In the genomic region with DNA sequence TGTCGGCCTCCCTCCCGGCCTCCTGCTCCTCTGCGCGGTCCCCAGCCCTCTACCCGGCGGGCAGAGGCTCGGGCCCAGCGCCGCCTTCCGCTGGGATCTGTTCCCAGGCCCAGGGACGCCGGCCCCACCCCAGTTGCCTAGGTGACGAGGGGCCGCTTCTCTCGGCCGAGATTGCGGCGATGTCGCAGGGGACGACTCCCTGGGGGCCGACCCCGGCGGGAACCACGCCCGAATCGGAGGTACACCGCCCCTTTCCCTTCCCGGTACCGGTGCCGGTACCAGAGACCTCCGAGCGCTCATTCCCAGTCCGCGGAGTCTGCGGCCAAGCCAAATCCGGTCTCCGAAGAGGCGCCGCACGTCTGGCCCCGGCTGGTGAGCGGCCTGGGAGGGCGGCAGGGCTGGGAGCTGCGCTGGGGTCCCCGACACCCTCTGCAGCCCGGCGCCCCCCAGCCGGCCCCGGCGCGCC, we compare ENCODE assay signal across 2 cellular contexts.
TF ChIP-seq lines count a peak whose summit lies in the region.

A gene with protein sequence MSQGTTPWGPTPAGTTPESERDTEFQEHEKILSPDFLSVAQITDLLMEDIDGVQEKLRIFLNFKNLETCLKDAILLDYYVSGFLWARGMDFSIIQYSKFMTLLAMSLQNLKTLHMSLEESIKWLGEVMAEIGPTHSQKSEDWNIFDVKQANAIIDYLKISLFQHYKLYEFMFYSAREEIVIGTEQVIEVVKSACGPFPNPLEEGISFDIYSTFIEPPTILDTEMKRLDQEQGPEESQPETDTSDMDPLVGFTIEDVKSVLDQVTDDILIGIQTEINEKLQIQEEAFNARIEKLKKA (plus strand): TSS at position 136 of the 466 bp plus-strand sequence. CDS start 44 bp downstream, at position 180.

TF ChIP-seq in HCT116, 20 proteins besides CTCF, POLR2A, EP300 and RAD21 (continued from another document):
- TF ChIP-seq, protein P1, sequence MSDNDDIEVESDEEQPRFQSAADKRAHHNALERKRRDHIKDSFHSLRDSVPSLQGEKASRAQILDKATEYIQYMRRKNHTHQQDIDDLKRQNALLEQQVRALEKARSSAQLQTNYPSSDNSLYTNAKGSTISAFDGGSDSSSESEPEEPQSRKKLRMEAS (IDR thresholded peaks at IDR 0.05): 0 out of 2 replicates have a peak, but pooled peaks have one; percentile 11
- no peak for TF ChIP-seq FOSL1 (IDR thresholded peaks at IDR 0.05; ENCODE audit: low read depth)
- TF ChIP-seq ZNF274 (IDR thresholded peaks at IDR 0.05; ENCODE audit: low read depth, low read length): no peak
- no peak for TF ChIP-seq CBX3 (IDR thresholded peaks at IDR 0.05; ENCODE audit: low read depth)
- no peak for TF ChIP-seq SRF (IDR thresholded peaks at IDR 0.05; ENCODE audit: low read depth)
- TF ChIP-seq EZH2 (IDR thresholded peaks at IDR 0.05): no peak
- TF ChIP-seq, protein P2, sequence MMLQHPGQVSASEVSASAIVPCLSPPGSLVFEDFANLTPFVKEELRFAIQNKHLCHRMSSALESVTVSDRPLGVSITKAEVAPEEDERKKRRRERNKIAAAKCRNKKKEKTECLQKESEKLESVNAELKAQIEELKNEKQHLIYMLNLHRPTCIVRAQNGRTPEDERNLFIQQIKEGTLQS (IDR thresholded peaks at IDR 0.05): no peak
- TF ChIP-seq, protein P3, sequence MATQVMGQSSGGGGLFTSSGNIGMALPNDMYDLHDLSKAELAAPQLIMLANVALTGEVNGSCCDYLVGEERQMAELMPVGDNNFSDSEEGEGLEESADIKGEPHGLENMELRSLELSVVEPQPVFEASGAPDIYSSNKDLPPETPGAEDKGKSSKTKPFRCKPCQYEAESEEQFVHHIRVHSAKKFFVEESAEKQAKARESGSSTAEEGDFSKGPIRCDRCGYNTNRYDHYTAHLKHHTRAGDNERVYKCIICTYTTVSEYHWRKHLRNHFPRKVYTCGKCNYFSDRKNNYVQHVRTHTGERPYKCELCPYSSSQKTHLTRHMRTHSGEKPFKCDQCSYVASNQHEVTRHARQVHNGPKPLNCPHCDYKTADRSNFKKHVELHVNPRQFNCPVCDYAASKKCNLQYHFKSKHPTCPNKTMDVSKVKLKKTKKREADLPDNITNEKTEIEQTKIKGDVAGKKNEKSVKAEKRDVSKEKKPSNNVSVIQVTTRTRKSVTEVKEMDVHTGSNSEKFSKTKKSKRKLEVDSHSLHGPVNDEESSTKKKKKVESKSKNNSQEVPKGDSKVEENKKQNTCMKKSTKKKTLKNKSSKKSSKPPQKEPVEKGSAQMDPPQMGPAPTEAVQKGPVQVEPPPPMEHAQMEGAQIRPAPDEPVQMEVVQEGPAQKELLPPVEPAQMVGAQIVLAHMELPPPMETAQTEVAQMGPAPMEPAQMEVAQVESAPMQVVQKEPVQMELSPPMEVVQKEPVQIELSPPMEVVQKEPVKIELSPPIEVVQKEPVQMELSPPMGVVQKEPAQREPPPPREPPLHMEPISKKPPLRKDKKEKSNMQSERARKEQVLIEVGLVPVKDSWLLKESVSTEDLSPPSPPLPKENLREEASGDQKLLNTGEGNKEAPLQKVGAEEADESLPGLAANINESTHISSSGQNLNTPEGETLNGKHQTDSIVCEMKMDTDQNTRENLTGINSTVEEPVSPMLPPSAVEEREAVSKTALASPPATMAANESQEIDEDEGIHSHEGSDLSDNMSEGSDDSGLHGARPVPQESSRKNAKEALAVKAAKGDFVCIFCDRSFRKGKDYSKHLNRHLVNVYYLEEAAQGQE (IDR thresholded peaks at IDR 0.05; ENCODE audit: low read depth): no peak
- no peak for TF ChIP-seq ELF1 (IDR thresholded peaks at IDR 0.05; ENCODE audit: borderline replicate concordance, low read depth)
- TF ChIP-seq EGR1 (IDR thresholded peaks at IDR 0.05; ENCODE audit: low read depth): no peak
- no peak for TF ChIP-seq SIN3A (IDR thresholded peaks at IDR 0.05; ENCODE audit: low read depth)
- TF ChIP-seq SP1 (IDR thresholded peaks at IDR 0.05; ENCODE audit: low read depth): no peak
- TF ChIP-seq POLR2AphosphoS5 (IDR thresholded peaks at IDR 0.05; ENCODE audit: low read depth, low read length): peak; percentile 46; the same call in 1 of the 2 replicates
- TF ChIP-seq EZH2phosphoT487 (IDR thresholded peaks at IDR 0.05; ENCODE audit: borderline replicate concordance): no peak
- no peak for TF ChIP-seq TCF7L2 (IDR thresholded peaks at IDR 0.05; ENCODE audit: borderline replicate concordance, extremely low read depth, insufficient read depth, insufficient read length)
- no peak for TF ChIP-seq YY1 (IDR thresholded peaks at IDR 0.05; ENCODE audit: extremely low read depth, insufficient replicate concordance, low read depth, low read length)
- no peak for TF ChIP-seq CEBPB (IDR thresholded peaks at IDR 0.05; ENCODE audit: low read depth)
TF ChIP-seq in HCT116: peak in this region for 3.

TF ChIP-seq in neural cell, 6 proteins besides CTCF, POLR2A, EP300 and RAD21 (continued from another document):
- TF ChIP-seq, protein P3 (IDR thresholded peaks at IDR 0.05; ENCODE audit: borderline replicate concordance): no peak
- TF ChIP-seq TAF1 (IDR thresholded peaks at IDR 0.05; ENCODE audit: low read depth): no peak
- TF ChIP-seq SMC3 (conservative IDR thresholded peaks at IDR 0.05; ENCODE audit: poor library complexity): no peak
- no peak for TF ChIP-seq MXI1 (conservative IDR thresholded peaks at IDR 0.05; ENCODE audit: poor library complexity, severe bottlenecking)
TF ChIP-seq in neural cell: peak in this region for 0.
